Comparison of ENCODE assay signal across 8 cellular contexts in genomic region chr16:30065112-30065942, GRCh38. TPM values are rescaled to one million over a fixed set of nuclear protein-coding genes. Genes with fewer than 3 reads are reported as not detected.
A peak's percentile ranks its signal among the peaks of the same experiment; 100 is the strongest.
DNase-seq lines count a peak whose midpoint lies in the region; ATAC-seq and TF ChIP-seq lines count a peak whose summit lies in the region.

ALDOA (plus strand) TSS chr16:30065760; CDS start chr16:30066898, 1,138 bp downstream.

- peak within 1 kb of the TSS; percentile 96 for H3K9ac ChIP-seq in rectal smooth muscle tissue (ENCODE audit: low read length)

- H3K4me3 ChIP-seq in ascending aorta (peak within 1 kb of the TSS; percentile 92), right cardiac atrium (ENCODE audit: low read length) (peak within 1 kb of the TSS; percentile 82), rectal smooth muscle tissue (ENCODE audit: low read length) (peak within 1 kb of the TSS; percentile 99), aorta (ENCODE audit: low read length in 2 of 2) (peak within 1 kb of the TSS; percentile 57 to 90)

- H3K36me3 Mint-ChIP-seq in T-helper 2 cell treated with Interferon-gamma antibody and Interleukin-4, amounts not matched to agents 5 μg/mL and 100 μg/mL, for 36 hours (ENCODE audit: low read depth), result peaks cover 43% of the 10 kb centered on the region

- peak within 1 kb of the TSS; percentile 100 for H3K4me3 Mint-ChIP-seq in T-helper 2 cell treated with Interferon-gamma antibody and Interleukin-4, amounts not matched to agents 5 μg/mL and 100 μg/mL, for 36 hours

- DNase-seq in NCI-H1930 (lab: John Stamatoyannopoulos, UW) (peak; percentile 97 to 98), ascending aorta (ENCODE audit: low spot score in 2 of 2) (peak; percentile 93 to 99), right cardiac atrium (peak; percentile 99), aorta (peak; percentile 99)
- peak; percentile 98 for DNase-seq in T-helper 2 cell treated with Interferon-gamma antibody and Interleukin-4, amounts not matched to agents 5 μg/mL and 100 μg/mL, for 36 hours (ENCODE audit: low spot score)

- TF ChIP-seq CTCF in ascending aorta (IDR thresholded peaks at IDR 0.05), result no peak

- peaks cover 31 to 33% of the 10 kb centered on the region in 2 donors for H3K36me3 ChIP-seq in ascending aorta
- peaks cover 33% of the 10 kb centered on the region for H3K36me3 ChIP-seq in rectal smooth muscle tissue (ENCODE audit: control insufficient read depth, insufficient read depth, low read length)
- peaks cover 0 to 14% of the 10 kb centered on the region in 2 donors for H3K36me3 ChIP-seq in aorta (ENCODE audit: control insufficient read depth in 1 of 2, insufficient read depth in 2 of 2, low read length in 1 of 2)

- peaks cover 29% of the 10 kb centered on the region for H3K4me1 Mint-ChIP-seq in T-helper 2 cell treated with Interferon-gamma antibody and Interleukin-4, amounts not matched to agents 5 μg/mL and 100 μg/mL, for 36 hours (ENCODE audit: low read depth)

- peak; percentile 47 for ATAC-seq in GM18499 (IDR thresholded peaks at IDR 0.05; ENCODE audit: insufficient read depth, unreplicated experiment)
- ATAC-seq in HG02943 (IDR thresholded peaks at IDR 0.05; ENCODE audit: low read depth, unreplicated experiment), result peak; percentile 75
- peak; percentile 93 for ATAC-seq in right cardiac atrium
- ATAC-seq in aorta (ENCODE audit: low FRiP score), result peak; percentile 94

- peaks cover 22 to 51% of the 10 kb centered on the region in 2 donors for H3K4me1 ChIP-seq in ascending aorta
- peaks cover 19% of the 10 kb centered on the region for H3K4me1 ChIP-seq in right cardiac atrium (ENCODE audit: control insufficient read depth, insufficient read depth, low read length)
- peaks cover 39% of the 10 kb centered on the region for H3K4me1 ChIP-seq in rectal smooth muscle tissue (ENCODE audit: control insufficient read depth, insufficient read depth, low read length)
- no peaks in the 10 kb centered on the region for H3K4me1 ChIP-seq in aorta (ENCODE audit: control insufficient read depth in 1 of 2, insufficient read depth in 2 of 2, low read length in 2 of 2)

- WGBS in right cardiac atrium, result under 1% methylated on average over 97 of the region's 97 CpGs
- 0% methylated on average over 88 to 97 of the region's 97 CpGs for WGBS in aorta, 2 donors

- H3K27me3 ChIP-seq in ascending aorta, result no peaks in the 10 kb centered on the region
- H3K27me3 ChIP-seq in right cardiac atrium (ENCODE audit: control insufficient read depth, insufficient read depth), result no peaks in the 10 kb centered on the region
- no peaks in the 10 kb centered on the region for H3K27me3 ChIP-seq in rectal smooth muscle tissue (ENCODE audit: control insufficient read depth, insufficient read depth, low read length)
- H3K27me3 ChIP-seq in aorta (ENCODE audit: control insufficient read depth in 1 of 2, insufficient read depth in 2 of 2, low read length in 1 of 2), result no peaks in the 10 kb centered on the region

- peak within 1 kb of the TSS; percentile 99 for H3K27ac Mint-ChIP-seq in T-helper 2 cell treated with Interferon-gamma antibody and Interleukin-4, amounts not matched to agents 5 μg/mL and 100 μg/mL, for 36 hours

- intact Hi-C loops in ascending aorta (cut with DNase I) (loop anchor here (1.0 to 10.0 kb wide), 9 partner anchors 10 to 589 kb away; partner anchors contain the start of genes FBRS, MAPK3, MAZ and MVP), right cardiac atrium (cut with DNase I) (no loop called here), aorta (cut with DNase I) (loop anchor here in 1 of 2 donors (10.0 kb wide), 1 partner anchor 339 kb away; the partner anchor contains the start of gene ZNF771)

- H3K27me3 Mint-ChIP-seq in T-helper 2 cell treated with Interferon-gamma antibody and Interleukin-4, amounts not matched to agents 5 μg/mL and 100 μg/mL, for 36 hours (ENCODE audit: low read depth), result no peaks in the 10 kb centered on the region

- peak within 1 kb of the TSS; percentile 97 to 99 for H3K27ac ChIP-seq in ascending aorta
- peak within 1 kb of the TSS; percentile 98 for H3K27ac ChIP-seq in right cardiac atrium (ENCODE audit: low read length)
- H3K27ac ChIP-seq in rectal smooth muscle tissue (ENCODE audit: low read depth, low read length), result peak within 1 kb of the TSS; percentile 100
- peak within 1 kb of the TSS; percentile 92 to 94 for H3K27ac ChIP-seq in aorta (ENCODE audit: low read depth in 1 of 2, low read length in 2 of 2)

- no peaks in the 10 kb centered on the region for H3K9me3 Mint-ChIP-seq in T-helper 2 cell treated with Interferon-gamma antibody and Interleukin-4, amounts not matched to agents 5 μg/mL and 100 μg/mL, for 36 hours

- H3K9me3 ChIP-seq in ascending aorta, result no peaks in the 10 kb centered on the region
- no peaks in the 10 kb centered on the region for H3K9me3 ChIP-seq in right cardiac atrium (ENCODE audit: control insufficient read depth, low read length)
- no peaks in the 10 kb centered on the region for H3K9me3 ChIP-seq in aorta (ENCODE audit: control insufficient read depth, low read length)

RNA-seq across cellular contexts. Expression of gene ALDOA, which starts in this region (rescaled TPM):
- total RNA-seq in ascending aorta, result 1,202 TPM
- 1,000 to 10,000 TPM; 2,625 to 3,581 (median 3,363) TPM for total RNA-seq in right cardiac atrium
- 3,115 TPM for polyA plus RNA-seq in right cardiac atrium
- 100 to 1,000 TPM; 791 to 861 TPM for total RNA-seq in aorta
- 100 to 1,000 TPM; 494 to 621 TPM for polyA plus RNA-seq in aorta

Comparison
In these comparisons a context has a peak if more than half of its experiments do, and no peak if none do; other contexts are left out.
1. Peak in every context shown above with its lines: DNase-seq, ATAC-seq, H3K4me3 ChIP-seq and H3K27ac ChIP-seq.